Comparison of ENCODE assay signal across 22 cellular contexts in genomic region chrX:129963729-129964128, GRCh38. TPM values are rescaled to one million over a fixed set of nuclear protein-coding genes. Genes with fewer than 3 reads are reported as not detected.
DNase-seq lines count a peak whose midpoint lies in the region; ATAC-seq and TF ChIP-seq lines count a peak whose summit lies in the region.
"Had no signal": no experiment of that assay in that cellular context is flagged by ENCODE, and none has a peak within 500 bp of the region (broad histone marks: within the 10 kb centered on the region; RNA-seq: fewer than 3 reads in every experiment).

No MANE protein-coding gene starts in this region.

- in situ Hi-C loops in GM13976 (cut with MboI; ENCODE audit: low sequenced_read_pairs, unreplicated experiment) = no loop called here

- no peaks in the 10 kb centered on the region for H3K9me3 Mint-ChIP-seq in T-helper 2 cell treated with Interferon-gamma antibody and Interleukin-4, amounts not matched to agents 5 μg/mL and 100 μg/mL, for 36 hours
- H3K9me3 Mint-ChIP-seq in dendritic cell treated with granulocyte-macrophage colony-stimulating factor and Interleukin-4, amounts not matched to agents 40 ng/mL and 50 ng/mL, for 4 days = no peaks in the 10 kb centered on the region

- no peaks in the 10 kb centered on the region for H3K27me3 ChIP-seq in osteoblast (ENCODE audit: insufficient read depth, low read length)
- H3K27me3 ChIP-seq: BE2C had no signal

- H4K20me1 ChIP-seq in osteoblast (ENCODE audit: insufficient read depth, low read length) = no peaks in the 10 kb centered on the region
- H4K20me1 ChIP-seq: BLaER1 treated with 17β-estradiol and CSF1 and Interleukin-3, amounts not matched to agents 10 nM and 100 nM had no signal

- DNase-seq in T-helper 2 cell treated with Interferon-gamma antibody and Interleukin-4, amounts not matched to agents 5 μg/mL and 100 μg/mL, for 36 hours (ENCODE audit: low spot score) = no peak
- DNase-seq in T-helper 2 cell (no peak), osteoblast (ENCODE audit: insufficient read length, low spot score, missing footprints) (peak; percentile 1), GM13976 (ENCODE audit: low spot score) (no peak), T-helper 9 cell (no peak)
- DNase-seq: 8988T; ACHN; AML-193; BE2C; Calu3; CD4-positive, alpha-beta memory T cell; COR-L47; DMS53; DMS79 treated with DMSO at 0.1 percent for 48 hours; GF-D8; H7; HCEC 1CT had no signal

- H3K4me3 ChIP-seq in osteoblast (ENCODE audit: insufficient read depth, low read length) = no peak overlapping the region
- H3K4me3 ChIP-seq: A549; BLaER1 treated with 17β-estradiol and CSF1 and Interleukin-3, amounts not matched to agents 10 nM and 100 nM; GM23248 had no signal

- no peak overlapping the region for H3K4me2 ChIP-seq in osteoblast (ENCODE audit: insufficient read depth, low read length)
- H3K4me2 ChIP-seq: A549 had no signal

- H3K4me3 Mint-ChIP-seq in T-helper 2 cell treated with Interferon-gamma antibody and Interleukin-4, amounts not matched to agents 5 μg/mL and 100 μg/mL, for 36 hours = no peak overlapping the region
- no peak overlapping the region for H3K4me3 Mint-ChIP-seq in dendritic cell treated with granulocyte-macrophage colony-stimulating factor and Interleukin-4, amounts not matched to agents 40 ng/mL and 50 ng/mL, for 4 days

- no peak overlapping the region for H2AFZ ChIP-seq in osteoblast (ENCODE audit: low read length)
- H2AFZ ChIP-seq: GM23248 had no signal

- H3K36me3 ChIP-seq in osteoblast (ENCODE audit: insufficient read depth, low read length) = no peaks in the 10 kb centered on the region
- H3K36me3 ChIP-seq: BE2C; BLaER1 treated with 17β-estradiol and CSF1 and Interleukin-3, amounts not matched to agents 10 nM and 100 nM had no signal

- no peaks in the 10 kb centered on the region for H3K79me2 ChIP-seq in osteoblast (ENCODE audit: insufficient read depth, low read length)

- H3K27me3 Mint-ChIP-seq in T-helper 2 cell treated with Interferon-gamma antibody and Interleukin-4, amounts not matched to agents 5 μg/mL and 100 μg/mL, for 36 hours (ENCODE audit: low read depth) = no peaks in the 10 kb centered on the region
- peaks cover 1% of the 10 kb centered on the region for H3K27me3 Mint-ChIP-seq in dendritic cell treated with granulocyte-macrophage colony-stimulating factor and Interleukin-4, amounts not matched to agents 40 ng/mL and 50 ng/mL, for 4 days
- H3K27me3 Mint-ChIP-seq: CD4-positive, alpha-beta memory T cell had no signal

- peak overlapping the region; percentile 50 for H3K27ac Mint-ChIP-seq in T-helper 2 cell treated with Interferon-gamma antibody and Interleukin-4, amounts not matched to agents 5 μg/mL and 100 μg/mL, for 36 hours
- H3K27ac Mint-ChIP-seq in dendritic cell treated with granulocyte-macrophage colony-stimulating factor and Interleukin-4, amounts not matched to agents 40 ng/mL and 50 ng/mL, for 4 days = peak overlapping the region; percentile 12

- no peaks in the 10 kb centered on the region for H3K36me3 Mint-ChIP-seq in T-helper 2 cell treated with Interferon-gamma antibody and Interleukin-4, amounts not matched to agents 5 μg/mL and 100 μg/mL, for 36 hours (ENCODE audit: low read depth)
- no peaks in the 10 kb centered on the region for H3K36me3 Mint-ChIP-seq in dendritic cell treated with granulocyte-macrophage colony-stimulating factor and Interleukin-4, amounts not matched to agents 40 ng/mL and 50 ng/mL, for 4 days (ENCODE audit: low read depth)
- H3K36me3 Mint-ChIP-seq: CD4-positive, alpha-beta memory T cell had no signal

- H3K4me1 ChIP-seq in osteoblast (ENCODE audit: insufficient read depth, low read length) = no peaks in the 10 kb centered on the region
- H3K4me1 ChIP-seq: BE2C had no signal

- no peak for ATAC-seq in HG02610 (IDR thresholded peaks at IDR 0.05; ENCODE audit: unreplicated experiment)
- ATAC-seq: A549 had no signal

- intact Hi-C loops in dendritic cell treated with granulocyte-macrophage colony-stimulating factor and Interleukin-4, amounts not matched to agents 40 ng/mL and 50 ng/mL, for 4 days (cut with micrococcal nuclease) = no loop called here

- peaks cover 17% of the 10 kb centered on the region for H3K4me1 Mint-ChIP-seq in T-helper 2 cell treated with Interferon-gamma antibody and Interleukin-4, amounts not matched to agents 5 μg/mL and 100 μg/mL, for 36 hours (ENCODE audit: low read depth)
- H3K4me1 Mint-ChIP-seq in dendritic cell treated with granulocyte-macrophage colony-stimulating factor and Interleukin-4, amounts not matched to agents 40 ng/mL and 50 ng/mL, for 4 days (ENCODE audit: low read depth) = peaks cover 10% of the 10 kb centered on the region

- no peaks in the 10 kb centered on the region for H3K9me3 ChIP-seq in osteoblast (ENCODE audit: low read depth, low read length)
- H3K9me3 ChIP-seq: A549, BE2C had no signal

- TF ChIP-seq CTCF in osteoblast (IDR thresholded peaks at IDR 0.05; ENCODE audit: extremely low read depth, low read depth, low read length) (no peak), GM13976 (IDR thresholded peaks at IDR 0.05; ENCODE audit: borderline replicate concordance, control extremely low read depth, extremely low read depth, insufficient read depth, missing control alignments) (no peak)

- H3K27ac ChIP-seq in osteoblast (ENCODE audit: low read depth, low read length) = no peak overlapping the region
- H3K27ac ChIP-seq: BLaER1 treated with 17β-estradiol and CSF1 and Interleukin-3, amounts not matched to agents 10 nM and 100 nM; GM23248 had no signal

RNA-seq across cellular contexts. Expression of gene BCORL1, which starts 18.7 kb away (rescaled TPM):
- total RNA-seq in osteoblast = 1.4 and 1.8 TPM in 2 replicates

RNA-seq across cellular contexts. Expression of gene UTP14A, which starts 57.8 kb away (rescaled TPM):
- 19.9 and 20.9 TPM in 2 replicates for total RNA-seq in osteoblast
